25 cellular contexts compared by ENCODE assay signal in the genomic region with DNA sequence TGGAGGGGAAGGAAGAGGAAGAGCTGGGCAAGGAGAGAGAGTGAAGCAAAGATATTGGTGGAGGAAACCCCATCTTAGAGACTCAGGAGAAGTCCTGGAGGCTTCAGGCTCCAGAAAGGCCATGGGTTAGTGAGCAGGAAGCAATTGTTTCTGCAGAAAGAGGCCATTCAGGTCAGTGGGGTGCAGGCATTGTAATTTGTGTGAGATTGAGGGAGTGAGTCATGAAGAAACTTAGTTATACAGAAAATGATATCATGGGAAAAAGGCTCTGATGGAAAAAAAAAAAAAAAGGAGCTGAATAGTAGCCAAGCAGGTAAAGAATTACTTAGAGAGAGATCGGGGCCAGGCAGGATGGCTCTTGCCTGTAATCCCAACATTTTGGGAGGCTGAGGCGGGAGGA. TPM values are rescaled to one million over a fixed set of nuclear protein-coding genes. Genes with fewer than 3 reads are reported as not detected.
A peak's percentile ranks its signal among the peaks of the same experiment; 100 is the strongest.
DNase-seq lines count a peak whose midpoint lies in the region; ATAC-seq and TF ChIP-seq lines count a peak whose summit lies in the region.
"Had no signal": no experiment of that assay in that cellular context is flagged by ENCODE, and none has a peak within 500 bp of the region (broad histone marks: within the 10 kb centered on the region; RNA-seq: fewer than 3 reads in every experiment).

No MANE protein-coding gene starts in this region.

- no peak overlapping the region for H2AFZ ChIP-seq in parathyroid adenoma

- peak overlapping the region; percentile 25 for H3K9ac ChIP-seq in parathyroid adenoma

- no peaks in the 10 kb centered on the region for H3K9me3 Mint-ChIP-seq in activated naive CD8-positive, alpha-beta T cell treated with anti-CD3 and anti-CD28 coated beads, Interleukin-2, amount 50 U/mL, for 24 hours
- H3K9me3 Mint-ChIP-seq in activated naive CD8-positive, alpha-beta T cell treated with anti-CD3 and anti-CD28 coated beads for 36 hours, result no peaks in the 10 kb centered on the region
- H3K9me3 Mint-ChIP-seq: central memory CD8-positive, alpha-beta T cell; mesothelial cell of epicardium had no signal

- H3K4me1 ChIP-seq in parathyroid adenoma, result peaks cover 53% of the 10 kb centered on the region
- H3K4me1 ChIP-seq: foreskin keratinocyte had no signal

- peak overlapping the region; percentile 36 for H3K4me3 ChIP-seq in parathyroid adenoma (ENCODE audit: low read depth, low read length)
- H3K4me3 ChIP-seq: esophagus squamous epithelium, heart left ventricle had no signal

- peaks cover 61% of the 10 kb centered on the region for H3K79me2 ChIP-seq in parathyroid adenoma

- H3K27me3 Mint-ChIP-seq in activated naive CD8-positive, alpha-beta T cell treated with anti-CD3 and anti-CD28 coated beads, Interleukin-2, amount 50 U/mL, for 24 hours, result peaks cover 42% of the 10 kb centered on the region
- peaks cover 46% of the 10 kb centered on the region for H3K27me3 Mint-ChIP-seq in activated naive CD8-positive, alpha-beta T cell treated with anti-CD3 and anti-CD28 coated beads for 36 hours

- H3K4me2 ChIP-seq in parathyroid adenoma (ENCODE audit: low read length), result peak overlapping the region; percentile 45

- DNase-seq in activated naive CD8-positive, alpha-beta T cell treated with anti-CD3 and anti-CD28 coated beads, Interleukin-2, amount 50 U/mL, for 24 hours, result no peak
- no peak for DNase-seq in activated naive CD8-positive, alpha-beta T cell treated with anti-CD3 and anti-CD28 coated beads for 36 hours
- peak; percentile 10 for DNase-seq in EL
- peak; percentile 22 for DNase-seq in M059J (ENCODE audit: low read depth)
- DNase-seq in posterior cingulate gyrus, result no peak
- no peak for DNase-seq in NCI-H2107 treated with DMSO at 0.1 percent for 48 hours (lab: John Stamatoyannopoulos, UW; ENCODE audit: unreplicated experiment)
- DNase-seq: activated CD4-positive, alpha-beta T cell treated with anti-CD3 and anti-CD28 coated beads for 4 hours; activated effector memory CD4-positive, alpha-beta T cell treated with anti-CD3 and anti-CD28 coated beads, Interleukin-2, amount 50 U/mL, for 16 hours; C1 segment of cervical spinal cord; COR-L47; esophagus squamous epithelium; GDM1; heart left ventricle; NCI-H146; NCI-H345; Right ventricle myocardium superior; stimulated activated CD4-positive, alpha-beta T cell treated with anti-CD3 and anti-CD28 coated beads, Interleukin-2, amount 100 ng/mL, for 48 hours; trophoblast cell had no signal

- no peak for TF ChIP-seq CTCF in parathyroid adenoma (IDR thresholded peaks at IDR 0.05)

- H3K27me3 ChIP-seq in parathyroid adenoma (ENCODE audit: control insufficient read depth, insufficient read depth, low read length), result no peaks in the 10 kb centered on the region

- H3K4me1 Mint-ChIP-seq in activated naive CD8-positive, alpha-beta T cell treated with anti-CD3 and anti-CD28 coated beads, Interleukin-2, amount 50 U/mL, for 24 hours, result peaks cover 44% of the 10 kb centered on the region
- peaks cover 20% of the 10 kb centered on the region for H3K4me1 Mint-ChIP-seq in activated naive CD8-positive, alpha-beta T cell treated with anti-CD3 and anti-CD28 coated beads for 36 hours

- peaks cover 3% of the 10 kb centered on the region for H3K36me3 Mint-ChIP-seq in activated naive CD8-positive, alpha-beta T cell treated with anti-CD3 and anti-CD28 coated beads, Interleukin-2, amount 50 U/mL, for 24 hours (ENCODE audit: low read depth)
- H3K36me3 Mint-ChIP-seq in activated naive CD8-positive, alpha-beta T cell treated with anti-CD3 and anti-CD28 coated beads for 36 hours, result no peaks in the 10 kb centered on the region
- H3K36me3 Mint-ChIP-seq: mesothelial cell of epicardium had no signal

- H3K36me3 ChIP-seq in parathyroid adenoma (ENCODE audit: control insufficient read depth, insufficient read depth, low read length), result no peaks in the 10 kb centered on the region
- H3K36me3 ChIP-seq: esophagus squamous epithelium had no signal

- peak overlapping the region; percentile 10 for H3K27ac Mint-ChIP-seq in activated naive CD8-positive, alpha-beta T cell treated with anti-CD3 and anti-CD28 coated beads, Interleukin-2, amount 50 U/mL, for 24 hours
- H3K27ac Mint-ChIP-seq in activated naive CD8-positive, alpha-beta T cell treated with anti-CD3 and anti-CD28 coated beads for 36 hours, result no peak overlapping the region
- H3K27ac Mint-ChIP-seq: mesothelial cell of epicardium, progenitor cell of endocrine pancreas had no signal

- peak overlapping the region; percentile 99 for H3K27ac ChIP-seq in parathyroid adenoma
- H3K27ac ChIP-seq: esophagus squamous epithelium, foreskin keratinocyte, neutrophil had no signal

- intact Hi-C loops in posterior cingulate gyrus (cut with DNase I), result no loop called here

- peak; percentile 21 for ATAC-seq in activated naive CD8-positive, alpha-beta T cell treated with anti-CD3 and anti-CD28 coated beads, Interleukin-2, amount 50 U/mL, for 24 hours
- ATAC-seq: foreskin keratinocyte, heart left ventricle, sciatic nerve had no signal

- no peak overlapping the region for H3K4me3 Mint-ChIP-seq in activated naive CD8-positive, alpha-beta T cell treated with anti-CD3 and anti-CD28 coated beads, Interleukin-2, amount 50 U/mL, for 24 hours
- H3K4me3 Mint-ChIP-seq in activated naive CD8-positive, alpha-beta T cell treated with anti-CD3 and anti-CD28 coated beads for 36 hours, result no peak overlapping the region
- H3K4me3 Mint-ChIP-seq: central memory CD8-positive, alpha-beta T cell; mesothelial cell of epicardium had no signal

- no peaks in the 10 kb centered on the region for H3K9me3 ChIP-seq in parathyroid adenoma (ENCODE audit: control insufficient read depth, low read length)
- H3K9me3 ChIP-seq: esophagus squamous epithelium, heart left ventricle, neutrophil had no signal

RNA-seq across cellular contexts. Expression of a gene that starts 4.0 kb away (rescaled TPM):
- 10 to 100 TPM; 26.3 to 30.2 TPM for total RNA-seq in activated naive CD8-positive, alpha-beta T cell treated with anti-CD3 and anti-CD28 coated beads for 36 hours
- total RNA-seq in M059J (2014; rRNA removed; shearing (Covaris generic)), result 1.2 and 2.8 TPM in 2 replicates

Comparison
In these comparisons a context has a peak if more than half of its experiments do, and no peak if none do; other contexts are left out.
1. DNase-seq: peak in EL (single experiment) and M059J (single experiment); none in activated naive CD8-positive, alpha-beta T cell treated with anti-CD3 and anti-CD28 coated beads, Interleukin-2, amount 50 U/mL, for 24 hours (single experiment), activated naive CD8-positive, alpha-beta T cell treated with anti-CD3 and anti-CD28 coated beads for 36 hours (single experiment), posterior cingulate gyrus (0 of 10) and NCI-H2107 treated with DMSO at 0.1 percent for 48 hours (single experiment).